ENCODE assay signal across 10 cellular contexts in genomic region chrY:12904618-12905519, GRCh38. TPM values are rescaled to one million over a fixed set of nuclear protein-coding genes. Genes with fewer than 3 reads are reported as not detected.
A peak's percentile ranks its signal among the peaks of the same experiment; 100 is the strongest.
DNase-seq lines count a peak whose midpoint lies in the region; ATAC-seq, FAIRE-seq and TF ChIP-seq lines count a peak whose summit lies in the region.
"Had no signal": no experiment of that assay in that cellular context is flagged by ENCODE, and none has a peak within 500 bp of the region (broad histone marks: within the 10 kb centered on the region; RNA-seq: fewer than 3 reads in every experiment).

Gene DDX3Y (plus strand): TSS chrY:12904868. CDS start chrY:12904937, 69 bp downstream.

- no peaks in the 10 kb centered on the region for H3K79me2 ChIP-seq in PC-3 (ENCODE audit: low read length)

- peaks cover 35% of the 10 kb centered on the region for H3K36me3 Mint-ChIP-seq in activated CD4-positive, alpha-beta T cell treated with anti-CD3 and anti-CD28 coated beads for 36 hours (ENCODE audit: low read depth)

- CTCF ChIA-PET in activated CD4-positive, alpha-beta T cell treated with anti-CD3 and anti-CD28 coated beads for 36 hours (lab: Charles Lee), result no interaction called here
- CTCF ChIA-PET in A673 (lab: Charles Lee) (no interaction called here), PC-3 (lab: Charles Lee) (no interaction called here)

- H3K4me2 ChIP-seq in PC-3 (ENCODE audit: low read length), result no peak within 1 kb of the TSS

- no peaks in the 10 kb centered on the region for H4K20me1 ChIP-seq in PC-3 (ENCODE audit: low read length)

- WGBS in small intestine, 3 donors, result 0 to 9% methylated on average over 41 to 55 of the region's 55 CpGs; no CpG with 5 or more reads in 1 of the 3 donors

- H3K9me3 Mint-ChIP-seq in activated CD4-positive, alpha-beta T cell treated with anti-CD3 and anti-CD28 coated beads for 36 hours (ENCODE audit: low read depth), result no peaks in the 10 kb centered on the region
- H3K9me3 Mint-ChIP-seq: neural crest cell had no signal

- no peaks in the 10 kb centered on the region for H3K27me3 Mint-ChIP-seq in activated CD4-positive, alpha-beta T cell treated with anti-CD3 and anti-CD28 coated beads for 36 hours

- no peaks in the 10 kb centered on the region for H3K27me3 ChIP-seq in foreskin keratinocyte
- H3K27me3 ChIP-seq in small intestine (ENCODE audit: control insufficient read depth in 2 of 2, insufficient read depth in 2 of 2, low read length in 2 of 2), result no peaks in the 10 kb centered on the region
- H3K27me3 ChIP-seq in A673 (replicated peaks; ENCODE audit: insufficient read depth, low read depth, low read length, poor library complexity), result no peaks in the 10 kb centered on the region
- no peaks in the 10 kb centered on the region for H3K27me3 ChIP-seq in PC-3 (ENCODE audit: low read length)

- H3F3A ChIP-seq in PC-3 (ENCODE audit: low read length, unreplicated experiment), result no peaks in the 10 kb centered on the region

- FAIRE-seq in small intestine (lab: Jason Lieb, UNC), result no peak

- intact Hi-C loops in activated CD4-positive, alpha-beta T cell treated with anti-CD3 and anti-CD28 coated beads for 36 hours (cut with DNase I, micrococcal nuclease), result loop anchor here (1.0 to 10.0 kb wide), 7 partner anchors 173 to 800 kb away; partner anchors contain the start of gene TMSB4Y (in 1 of the 2)
- intact Hi-C loops in A673 (cut with micrococcal nuclease; ENCODE audit: unreplicated experiment) (no loop called here), PC-3 (cut with micrococcal nuclease) (no loop called here)

- H3K4me3 ChIP-seq in GM12864 (ENCODE audit: low read depth, low read length) (peak within 1 kb of the TSS; percentile 82), small intestine (ENCODE audit: low read depth in 1 of 2, low read length in 2 of 2) (peak within 1 kb of the TSS in 1 of 2 donors; percentile 42), A673 (ENCODE audit: low read depth, low read length, poor library complexity, severe bottlenecking) (no peak within 1 kb of the TSS), PC-3 (ENCODE audit: low read length) (no peak within 1 kb of the TSS)

- BruUV-seq in A673 (replicated peaks; lab: Mats Ljungman, UMichigan) (no TSS peak), PC-3 (replicated peaks; lab: Mats Ljungman, UMichigan) (no TSS peak)

- peak within 1 kb of the TSS; percentile 98 for H3K27ac Mint-ChIP-seq in activated CD4-positive, alpha-beta T cell treated with anti-CD3 and anti-CD28 coated beads for 36 hours

- H2AFZ ChIP-seq in PC-3 (ENCODE audit: low read length), result no peak within 1 kb of the TSS

- H3K36me3 ChIP-seq in small intestine (ENCODE audit: control insufficient read depth in 2 of 2, insufficient read depth in 2 of 2, low read length in 2 of 2) (no peaks in the 10 kb centered on the region), A673 (ENCODE audit: insufficient read depth, low read length, poor library complexity, severe bottlenecking) (no peaks in the 10 kb centered on the region), PC-3 (ENCODE audit: low read depth, low read length) (no peaks in the 10 kb centered on the region)

- H3K4me3 Mint-ChIP-seq in activated CD4-positive, alpha-beta T cell treated with anti-CD3 and anti-CD28 coated beads for 36 hours, result peak within 1 kb of the TSS; percentile 84
- H3K4me3 Mint-ChIP-seq: neural crest cell had no signal

- H3K9me3 ChIP-seq in small intestine (ENCODE audit: control insufficient read depth, low read depth), result no peaks in the 10 kb centered on the region
- H3K9me3 ChIP-seq in A673 (ENCODE audit: low read depth, low read length, poor library complexity, severe bottlenecking), result no peaks in the 10 kb centered on the region
- H3K9me3 ChIP-seq in PC-3 (ENCODE audit: low read length), result no peaks in the 10 kb centered on the region

- H3K9ac ChIP-seq in PC-3 (ENCODE audit: low read length), result no peak within 1 kb of the TSS

- POLR2A ChIA-PET in activated CD4-positive, alpha-beta T cell treated with anti-CD3 and anti-CD28 coated beads for 36 hours (lab: Charles Lee), result no interaction called here
- POLR2A ChIA-PET in A673 (lab: Charles Lee; ENCODE audit: low non-redundant PET), result no interaction called here
- POLR2A ChIA-PET in PC-3 (lab: Charles Lee; ENCODE audit: unreplicated experiment), result no interaction called here

- H3K9me2 ChIP-seq in PC-3 (replicated peaks; ENCODE audit: low read length), result no peaks in the 10 kb centered on the region

- H3K4me1 Mint-ChIP-seq in activated CD4-positive, alpha-beta T cell treated with anti-CD3 and anti-CD28 coated beads for 36 hours, result peaks cover 22% of the 10 kb centered on the region
- H3K4me1 Mint-ChIP-seq: neural crest cell had no signal

- peak; percentile 95 for ATAC-seq in activated CD4-positive, alpha-beta T cell treated with anti-CD3 and anti-CD28 coated beads for 36 hours
- ATAC-seq in foreskin keratinocyte (peak; percentile 95), PC-3 (no peak)

- H3K4me1 ChIP-seq in foreskin keratinocyte (no peaks in the 10 kb centered on the region), small intestine (ENCODE audit: control insufficient read depth in 2 of 2, insufficient read depth in 1 of 2, low read depth in 1 of 2, low read length in 1 of 2) (no peaks in the 10 kb centered on the region), A673 (ENCODE audit: insufficient read depth, low read length, poor library complexity, severe bottlenecking) (no peaks in the 10 kb centered on the region), PC-3 (ENCODE audit: insufficient read depth, low read length) (no peaks in the 10 kb centered on the region)

- peak; percentile 93 for DNase-seq in GM12864 (ENCODE audit: low read depth)
- peak; percentile 8 for DNase-seq in HK-2 (ENCODE audit: unreplicated experiment)
- DNase-seq in activated CD4-positive, alpha-beta T cell treated with anti-CD3 and anti-CD28 coated beads for 36 hours, result peak; percentile 89
- peak; percentile 78 to 87 for DNase-seq in foreskin keratinocyte
- DNase-seq in small intestine, result peak; percentile 87
- no peak for DNase-seq in DMS 273 (lab: John Stamatoyannopoulos, UW; ENCODE audit: unreplicated experiment)
- DNase-seq in A673 (ENCODE audit: low spot score), result no peak
- no peak for DNase-seq in PC-3
- DNase-seq: IMR-90 had no signal

- H3K27ac ChIP-seq in foreskin keratinocyte (peak within 1 kb of the TSS; percentile 97), small intestine (ENCODE audit: low read depth in 1 of 2, low read length in 1 of 2) (peak within 1 kb of the TSS in 1 of 2 donors; percentile 97), A673 (ENCODE audit: low read depth, low read length, poor library complexity, severe bottlenecking) (no peak within 1 kb of the TSS), PC-3 (ENCODE audit: low read length) (no peak within 1 kb of the TSS)

- TF ChIP-seq CTCF in GM12864 (IDR thresholded peaks at IDR 0.05; ENCODE audit: low read depth, low read length, missing control alignments), result no peak
- no peak for TF ChIP-seq CTCF in foreskin keratinocyte (conservative IDR thresholded peaks at IDR 0.05)
- TF ChIP-seq CTCF in A673 (conservative IDR thresholded peaks at IDR 0.05; ENCODE audit: low read depth, low read length), result no peak
- TF ChIP-seq CTCF in PC-3 (conservative IDR thresholded peaks at IDR 0.05; ENCODE audit: low read depth, low read length), result no peak

RNA-seq across cellular contexts. Expression of gene DDX3Y, which starts in this region (rescaled TPM):
- 100 to 1,000 TPM in 1 of 2 experiments, 10 to 100 TPM in 1; 90.6 to 106 TPM for total RNA-seq in activated CD4-positive, alpha-beta T cell treated with anti-CD3 and anti-CD28 coated beads for 36 hours
- total RNA-seq in foreskin keratinocyte (30.1 and 33.7 TPM in 2 replicates), A673 (2021) (not detected in 2 replicates), PC-3 (2014; rRNA removed) (not detected in 2 replicates)
- polyA plus RNA-seq in foreskin keratinocyte (6.1 and 7.4 TPM in 2 replicates), small intestine (10 to 100 TPM in 2 of 3 donors, not detected in 1; 18.1 to 24.4 TPM)
- total RNA-seq: IMR-90, neural crest cell had no signal
- polyA plus RNA-seq: IMR-90 had no signal

Comparison
In these comparisons a context has a peak if more than half of its experiments do, and no peak if none do; other contexts are left out.
1. DNase-seq: peak in GM12864 (single experiment), HK-2 (single experiment), activated CD4-positive, alpha-beta T cell treated with anti-CD3 and anti-CD28 coated beads for 36 hours (single experiment), foreskin keratinocyte (2 of 2) and small intestine (single experiment); none in DMS 273 (single experiment), A673 (single experiment) and PC-3 (single experiment).
2. intact Hi-C loops: an anchor here in activated CD4-positive, alpha-beta T cell treated with anti-CD3 and anti-CD28 coated beads for 36 hours (1.0 to 10.0 kb wide); none called in A673 and PC-3.